1 cellular context compared by ENCODE assay signal in genomic region chr10:60536529-60537114, GRCh38.
TF ChIP-seq lines count a peak whose summit lies in the region.

No MANE protein-coding gene starts in this region.

TF ChIP-seq in IMR-90, 13 proteins besides CTCF, POLR2A, EP300 and RAD21 (continued from another document):
- no peak for TF ChIP-seq NFE2L2 (IDR thresholded peaks at IDR 0.05; ENCODE audit: low read depth, low read length)
- TF ChIP-seq MAZ (IDR thresholded peaks at IDR 0.05; ENCODE audit: borderline replicate concordance, low read depth, low read length): no peak
- no peak for TF ChIP-seq MXI1 (IDR thresholded peaks at IDR 0.05; ENCODE audit: borderline replicate concordance, low read depth, low read length)
- no peak for TF ChIP-seq RCOR1 (IDR thresholded peaks at IDR 0.05; ENCODE audit: insufficient replicate concordance, low read length)
- TF ChIP-seq ELK1 (IDR thresholded peaks at IDR 0.05; ENCODE audit: borderline replicate concordance, low read depth, low read length): no peak
- TF ChIP-seq FOS (IDR thresholded peaks at IDR 0.05; ENCODE audit: low read depth, low read length): no peak
